20 cellular contexts compared by ENCODE assay signal in the genomic region with DNA sequence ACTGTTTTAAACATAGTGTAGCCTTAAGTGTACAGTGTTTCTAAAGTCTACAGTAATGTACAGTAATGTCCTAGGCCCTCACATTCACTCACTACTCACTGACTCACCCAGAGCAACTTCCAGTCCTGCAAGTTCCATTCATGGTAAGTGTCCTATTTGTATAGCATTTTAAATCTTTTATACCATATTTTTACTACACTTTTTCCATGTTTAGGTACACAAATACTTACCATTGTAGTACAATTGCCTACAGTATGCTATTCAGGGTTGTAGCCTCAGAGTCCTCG. TPM values are rescaled to one million over a fixed set of nuclear protein-coding genes. Genes with fewer than 3 reads are reported as not detected.
DNase-seq lines count a peak whose midpoint lies in the region; FAIRE-seq and TF ChIP-seq lines count a peak whose summit lies in the region.
"Had no signal": no experiment of that assay in that cellular context is flagged by ENCODE, and none has a peak within 500 bp of the region (broad histone marks: within the 10 kb centered on the region; RNA-seq: fewer than 3 reads in every experiment).

No MANE protein-coding gene starts in this region.

- no peak overlapping the region for H3K4ac ChIP-seq in H1 (replicated peaks; ENCODE audit: insufficient read length, low read depth, low read length)

- H4K8ac ChIP-seq in H1 (ENCODE audit: extremely low read depth, insufficient read depth, low read length), result no peak overlapping the region

- no peak overlapping the region for H3K9ac ChIP-seq in mammary epithelial cell (ENCODE audit: insufficient read depth, low read length)
- H3K9ac ChIP-seq in H1 (replicated peaks in 1 of 4; ENCODE audit: extremely low read depth in 1 of 4, low read depth in 3 of 4, low read length in 3 of 4), result no peak overlapping the region
- peak overlapping the region; percentile 61 for H3K9ac ChIP-seq in keratinocyte (ENCODE audit: control insufficient read depth, extremely low read depth, insufficient read depth, low read length)
- H3K9ac ChIP-seq: BLaER1 treated with 17β-estradiol and CSF1 and Interleukin-3, amounts not matched to agents 10 nM and 100 nM; KMS-11 had no signal

- no peak overlapping the region for H3K4me3 ChIP-seq in mammary epithelial cell (replicated peaks in 1 of 3; ENCODE audit: insufficient read depth in 1 of 3, low read depth in 2 of 3, low read length in 3 of 3)
- no peak overlapping the region for H3K4me3 ChIP-seq in H1 (ENCODE audit: extremely low read depth in 1 of 4, insufficient read depth in 2 of 4, low read depth in 3 of 4, low read length in 4 of 4)
- peak overlapping the region in 1 of 3 experiments; percentile 7 for H3K4me3 ChIP-seq in keratinocyte (ENCODE audit: control insufficient read depth in 2 of 3, extremely low read depth in 1 of 3, insufficient read depth in 2 of 3, low read depth in 1 of 3, low read length in 3 of 3)
- H3K4me3 ChIP-seq in tibial nerve, result no peak overlapping the region
- H3K4me3 ChIP-seq: BLaER1 treated with 17β-estradiol and CSF1 and Interleukin-3, amounts not matched to agents 10 nM and 100 nM; Peyer's patch; SJSA1 had no signal

- peaks cover 18% of the 10 kb centered on the region for H3K79me2 ChIP-seq in mammary epithelial cell (ENCODE audit: insufficient read depth, low read length)
- no peaks in the 10 kb centered on the region for H3K79me2 ChIP-seq in H1 (ENCODE audit: control insufficient read depth in 1 of 2, insufficient read depth in 2 of 2, low read length in 2 of 2)
- peaks cover 12% of the 10 kb centered on the region for H3K79me2 ChIP-seq in keratinocyte (ENCODE audit: control insufficient read depth, insufficient read depth, low read length)

- peaks cover 49% of the 10 kb centered on the region for H3K4me1 Mint-ChIP-seq in MCF 10A (ENCODE audit: insufficient read depth, unreplicated experiment)

- no peak overlapping the region for H2AFZ ChIP-seq in mammary epithelial cell (ENCODE audit: low read depth, low read length)
- no peak overlapping the region for H2AFZ ChIP-seq in H1 (ENCODE audit: low read length)
- H2AFZ ChIP-seq in keratinocyte (ENCODE audit: control insufficient read depth, low read length), result no peak overlapping the region

- CTCF ChIA-PET in mammary epithelial cell (lab: Charles Lee; ENCODE audit: low non-redundant PET), result no interaction called here
- CTCF ChIA-PET in MCF 10A (lab: Yijun Ruan, JAX), result interaction anchor here (1.1 to 23.4 kb wide), 10 partner anchors 14 to 461 kb away, joined by 3 to 543 read pairs (median 58); a partner anchor contains a TSS
- CTCF ChIA-PET in H1 (lab: Charles Lee; ENCODE audit: partially characterized antibody), result interaction anchor here (1.1 to 31.0 kb wide), 9 partner anchors 15 to 116 kb away, joined by 3 to 553 read pairs (median 6); no protein-coding TSS in a partner anchor

- no peak overlapping the region for H2BK5ac ChIP-seq in H1 (ENCODE audit: low read depth, low read length)

- H3K79me1 ChIP-seq in H1 (ENCODE audit: low read depth, low read length), result no peaks in the 10 kb centered on the region

- H3K4me1 ChIP-seq in mammary epithelial cell (ENCODE audit: insufficient read depth, low read length) (peaks cover 78% of the 10 kb centered on the region), H1 (replicated peaks in 1 of 4; ENCODE audit: control insufficient read depth in 3 of 4, insufficient read depth in 4 of 4, low read length in 3 of 4) (peaks cover 5 to 15% (median 8%) of the 10 kb centered on the region in 4 experiments; a peak in 6 of 7 replicates), keratinocyte (ENCODE audit: control insufficient read depth, extremely low read depth, insufficient read depth, low read length) (peaks cover 79% of the 10 kb centered on the region), tibial nerve (peaks cover 0 to 46% (median 19%) of the 10 kb centered on the region in 4 donors)

- H2BK120ac ChIP-seq in H1 (replicated peaks; ENCODE audit: low read depth, low read length), result no peak overlapping the region

- TF ChIP-seq EP300 in H1 (IDR thresholded peaks at IDR 0.05; ENCODE audit: borderline replicate concordance in 1 of 2, low read depth in 2 of 2, low read length in 2 of 2) (no peak), tibial nerve (IDR thresholded peaks at IDR 0.05) (no peak)

- no peak overlapping the region for H4K91ac ChIP-seq in H1 (replicated peaks; ENCODE audit: insufficient read length, low read length)

- peaks cover 8% of the 10 kb centered on the region for H3K36me3 Mint-ChIP-seq in MCF 10A (ENCODE audit: insufficient read depth, unreplicated experiment)

- BruUV-seq in mammary epithelial cell (replicated peaks; lab: Mats Ljungman, UMichigan), result no TSS peak
- BruUV-seq in MCF 10A (replicated peaks; lab: Mats Ljungman, UMichigan), result no TSS peak

- 100% methylated on average over 1 of the region's 1 CpG for WGBS in mammary epithelial cell (ENCODE audit: low coverage, missing lambda C conversion rate)
- 88% methylated on average over 1 of the region's 1 CpG; no CpG with 5 or more reads in 1 of the 2 experiments for WGBS in H1 (ENCODE audit: extremely low coverage in 1 of 2, insufficient coverage in 1 of 2, insufficient read length in 1 of 2, insufficient replicate concordance in 2 of 2, low coverage in 1 of 2, low lambda C conversion rate in 2 of 2, missing lambda C conversion rate in 1 of 2), 2 experiments
- 91 to 97% methylated on average over 1 of the region's 1 CpG for WGBS in tibial nerve, 2 donors

- no peak overlapping the region for H3K4me2 ChIP-seq in mammary epithelial cell (ENCODE audit: insufficient read depth, low read depth, low read length)
- no peak overlapping the region for H3K4me2 ChIP-seq in H1 (ENCODE audit: insufficient read depth in 1 of 2, low read depth in 2 of 2, low read length in 2 of 2)
- H3K4me2 ChIP-seq in keratinocyte (ENCODE audit: control insufficient read depth, extremely low read depth, insufficient read depth, low read depth, low read length), result peak overlapping the region; percentile 43
- H3K4me2 ChIP-seq: BLaER1 treated with 17β-estradiol and CSF1 and Interleukin-3, amounts not matched to agents 10 nM and 100 nM; KMS-11 had no signal

- 0 out of 2 replicates have a peak overlapping the region, but pooled peaks have one; percentile 12 for H2BK15ac ChIP-seq in H1 (ENCODE audit: low read length)

- TF ChIP-seq POLR2A in H1 (IDR thresholded peaks at IDR 0.05; ENCODE audit: control extremely low read depth in 1 of 2, low read depth in 2 of 2, low read length in 2 of 2), result no peak
- no peak for TF ChIP-seq POLR2A in tibial nerve (IDR thresholded peaks at IDR 0.05)

- H2BK12ac ChIP-seq in H1 (ENCODE audit: low read depth, low read length), result no peak overlapping the region

- TF ChIP-seq CTCF in mammary epithelial cell (conservative IDR thresholded peaks at IDR 0.05 in 1 of 2, IDR thresholded peaks at IDR 0.05 in 1 of 2; ENCODE audit: extremely low read depth in 1 of 2, insufficient read depth in 1 of 2, low read depth in 1 of 2, low read length in 2 of 2) (no peak), MCF 10A (IDR thresholded peaks at IDR 0.05; ENCODE audit: unreplicated experiment) (no peak), H1 (IDR thresholded peaks at IDR 0.05; ENCODE audit: control extremely low read depth in 1 of 3, insufficient read depth in 1 of 3, low read depth in 1 of 3, low read length in 3 of 3) (no peak), keratinocyte (optimal IDR thresholded peaks at IDR 0.05 in 1 of 3, IDR thresholded peaks at IDR 0.05 in 1 of 3, conservative IDR thresholded peaks at IDR 0.05 in 1 of 3; ENCODE audit: extremely low read depth in 1 of 3, insufficient read depth in 2 of 3, low read length in 3 of 3) (no peak), tibial nerve (IDR thresholded peaks at IDR 0.05) (no peak)

- H3K9me3 ChIP-seq in mammary epithelial cell (replicated peaks; ENCODE audit: insufficient read depth, low read length), result no peaks in the 10 kb centered on the region
- no peaks in the 10 kb centered on the region for H3K9me3 ChIP-seq in H1 (ENCODE audit: insufficient read depth in 2 of 2, low read depth in 1 of 2, low read length in 1 of 2)
- no peaks in the 10 kb centered on the region for H3K9me3 ChIP-seq in keratinocyte (ENCODE audit: control insufficient read depth, low read depth, low read length)
- H3K9me3 ChIP-seq in tibial nerve, result no peaks in the 10 kb centered on the region
- H3K9me3 ChIP-seq: Peyer's patch, SJSA1 had no signal

- FAIRE-seq in H1 (lab: Jason Lieb, UNC) (no peak), keratinocyte (lab: Jason Lieb, UNC) (no peak)
- FAIRE-seq: HTR-8/SVneo had no signal

- no peak overlapping the region for H3K23ac ChIP-seq in H1 (ENCODE audit: insufficient read length)

- H3K23me2 ChIP-seq in H1 (ENCODE audit: low read depth, low read length), result peaks cover 14% of the 10 kb centered on the region

- no peaks in the 10 kb centered on the region for H3K9me1 ChIP-seq in keratinocyte (ENCODE audit: control insufficient read depth, extremely low read depth, insufficient read depth, low read length)

- intact Hi-C loops in mammary epithelial cell (cut with micrococcal nuclease) (loop anchor here (1.0 kb wide), 1 partner anchor 63 kb away; no protein-coding TSS in a partner anchor), MCF 10A (cut with micrococcal nuclease) (no loop called here)

- dilution Hi-C loops in mammary epithelial cell (cut with HindIII; ENCODE audit: low sequenced_read_pairs), result no loop called here
- dilution Hi-C loops in keratinocyte (cut with MboI; ENCODE audit: extremely low pct_ligation_motif_present, low sequenced_read_pairs), result no loop called here

- in situ Hi-C loops in mammary epithelial cell (cut with MboI; ENCODE audit: low sequenced_read_pairs in 2 of 2), result loop anchor here in 1 of 2 donors (10.0 kb wide), 1 partner anchor 52 kb away; no protein-coding TSS in a partner anchor

- TF ChIP-seq RAD21 in H1 (IDR thresholded peaks at IDR 0.05 in 1 of 2, conservative IDR thresholded peaks at IDR 0.05 in 1 of 2; ENCODE audit: low read depth in 2 of 2, low read length in 2 of 2), result no peak

- no peaks in the 10 kb centered on the region for H3K36me3 ChIP-seq in mammary epithelial cell (ENCODE audit: insufficient read depth, low read length)
- H3K36me3 ChIP-seq in H1 (ENCODE audit: control insufficient read depth in 2 of 4, insufficient read depth in 4 of 4, low read length in 3 of 4), result no peaks in the 10 kb centered on the region
- H3K36me3 ChIP-seq in keratinocyte (ENCODE audit: control insufficient read depth in 2 of 2, extremely low read depth in 1 of 2, insufficient read depth in 2 of 2, low read length in 2 of 2), result peaks cover 2 to 5% of the 10 kb centered on the region in 2 experiments
- H3K36me3 ChIP-seq in tibial nerve, result no peaks in the 10 kb centered on the region
- H3K36me3 ChIP-seq: BLaER1 treated with 17β-estradiol and CSF1 and Interleukin-3, amounts not matched to agents 10 nM and 100 nM; Peyer's patch had no signal

- H3K27ac ChIP-seq in mammary epithelial cell (ENCODE audit: insufficient read depth, low read depth, low read length) (peak overlapping the region; percentile 96), H1 (ENCODE audit: low read depth, low read length) (no peak overlapping the region), keratinocyte (ENCODE audit: control insufficient read depth, insufficient read depth, low read length) (peak overlapping the region; percentile 80), tibial nerve (no peak overlapping the region)
- H3K27ac ChIP-seq: BLaER1 treated with 17β-estradiol and CSF1 and Interleukin-3, amounts not matched to agents 10 nM and 100 nM; KMS-11; Peyer's patch; SJSA1 had no signal

- no peaks in the 10 kb centered on the region for H3K9me3 Mint-ChIP-seq in MCF 10A (ENCODE audit: unreplicated experiment)
- H3K9me3 Mint-ChIP-seq: CD8-positive, alpha-beta memory T cell had no signal

- H3K14ac ChIP-seq in H1 (ENCODE audit: insufficient read length), result no peak overlapping the region

- POLR2A ChIA-PET in MCF 10A (lab: Yijun Ruan, JAX), result interaction anchor here (5.2 to 20.9 kb wide), 7 partner anchors 9 to 88 kb away, joined by 34 to 453 read pairs (median 184); a partner anchor contains a TSS
- POLR2A ChIA-PET in H1 (lab: Charles Lee; ENCODE audit: partially characterized antibody), result no interaction called here

- H3K4me3 Mint-ChIP-seq in MCF 10A (ENCODE audit: unreplicated experiment), result no peak overlapping the region

- H3K27me3 ChIP-seq in mammary epithelial cell (ENCODE audit: insufficient read depth, low read length) (no peaks in the 10 kb centered on the region), H1 (replicated peaks in 1 of 4; ENCODE audit: control insufficient read depth in 3 of 4, extremely low read depth in 1 of 4, insufficient read depth in 3 of 4, low read length in 3 of 4) (peaks cover 0 to 9% (median 4%) of the 10 kb centered on the region in 4 experiments; a peak in 4 of 7 replicates), keratinocyte (ENCODE audit: control insufficient read depth, extremely low read depth, insufficient read depth, low read length) (no peaks in the 10 kb centered on the region), tibial nerve (no peaks in the 10 kb centered on the region)
- H3K27me3 ChIP-seq: BLaER1 treated with 17β-estradiol and CSF1 and Interleukin-3, amounts not matched to agents 10 nM and 100 nM; Peyer's patch; SJSA1 had no signal

- DNase-seq in mammary epithelial cell (no peak), MCF 10A (ENCODE audit: unreplicated experiment) (no peak), H1 (ENCODE audit: low read depth in 1 of 2, low spot score in 2 of 2) (no peak), keratinocyte (ENCODE audit: low read depth, low spot score) (no peak), nucleus accumbens (lab: John Stamatoyannopoulos, UW) (no peak), tibial nerve (ENCODE audit: low spot score in 2 of 2) (no peak), UCSD-AML1 (lab: John Stamatoyannopoulos, UW; ENCODE audit: unreplicated experiment) (no peak)
- DNase-seq: 8988T, GOT3, NCI-H1105, NCI-H146, NCI-H2029, NCI-H2227 treated with DMSO at 0.1 percent for 48 hours, NCI-H510A had no signal

- H4K5ac ChIP-seq in H1 (ENCODE audit: insufficient read length, low read depth, low read length), result no peak overlapping the region

- no peak overlapping the region for H3K27ac Mint-ChIP-seq in MCF 10A (ENCODE audit: low read depth, unreplicated experiment)

- no peak overlapping the region for H3K56ac ChIP-seq in H1 (replicated peaks; ENCODE audit: insufficient read length, low read depth, low read length)

- no peaks in the 10 kb centered on the region for H4K20me1 ChIP-seq in mammary epithelial cell (ENCODE audit: insufficient read depth, low read length)
- no peaks in the 10 kb centered on the region for H4K20me1 ChIP-seq in H1 (replicated peaks in 1 of 2; ENCODE audit: control insufficient read depth in 1 of 2, insufficient read depth in 2 of 2, low read length in 2 of 2)
- H4K20me1 ChIP-seq in keratinocyte (ENCODE audit: control insufficient read depth, extremely low read depth, insufficient read depth, low read length), result no peaks in the 10 kb centered on the region

- H2AK5ac ChIP-seq in H1 (ENCODE audit: low read depth, low read length), result no peak overlapping the region

- H3K27me3 Mint-ChIP-seq in MCF 10A (ENCODE audit: insufficient read depth, unreplicated experiment), result no peaks in the 10 kb centered on the region

- H3K18ac ChIP-seq in H1 (ENCODE audit: extremely low read depth, low read length), result no peak overlapping the region

- no peak overlapping the region for H2BK20ac ChIP-seq in H1 (ENCODE audit: low read length)

RNA-seq across cellular contexts. Expression of a gene that starts 3.6 kb away (rescaled TPM):
- total RNA-seq in mammary epithelial cell, result 1,000 to 10,000 TPM in 1 of 2 donors, 100 to 1,000 TPM in 1; 213 to 2,371 TPM
- polyA plus RNA-seq in mammary epithelial cell, result 1,008 TPM
- polyA minus RNA-seq in mammary epithelial cell, result 997 TPM
- 1,693 and 1,694 TPM in 2 replicates for total RNA-seq in MCF 10A (2022)
- total RNA-seq in H1 (2021; fragmentation: NEBNext Ultra II Directional; extraction: Animal tissue kit (Norgen Biotek cat#: 25700)), result 231 and 233 TPM in 2 replicates
- 13.7 and 23.9 TPM in 2 replicates for polyA plus RNA-seq in H1 (2011; rRNA removed)
- polyA plus RNA-seq in H1 (2011; cell fraction: cytosol; rRNA removed), result 21.2 TPM
- polyA plus RNA-seq in H1 (2011; cell fraction: nucleus; rRNA removed), result 9.6 TPM
- 142 to 324 TPM (median 157 TPM) in 4 replicates for polyA plus RNA-seq in H1 (2012, experiment 1 of 2)
- 244 TPM for polyA plus RNA-seq in H1 (2012, experiment 2 of 2)
- polyA plus RNA-seq in H1 (2013, experiment 1 of 2), result 363 TPM
- polyA plus RNA-seq in H1 (2013, experiment 2 of 2), result 400 TPM
- polyA minus RNA-seq in H1 (2011; rRNA and poly(A)+ RNA removed), result 13.7 and 20.1 TPM in 2 replicates
- 51.0 TPM for polyA minus RNA-seq in H1 (2011; cell fraction: cytosol; rRNA and poly(A)+ RNA removed)
- polyA minus RNA-seq in H1 (2011; cell fraction: nucleus; rRNA and poly(A)+ RNA removed), result 12.2 TPM
- polyA plus RNA-seq in keratinocyte, result 762 to 1,688 TPM (median 1,061 TPM) in 3 replicates
- 7,825 TPM for polyA plus RNA-seq in keratinocyte (2011; ENCODE audit: low read depth)
- 1,426 and 2,466 TPM in 2 replicates for polyA plus RNA-seq in keratinocyte (2011; cell fraction: cytosol; rRNA removed)
- polyA plus RNA-seq in keratinocyte (2011; cell fraction: nucleus; rRNA removed), result 399 and 409 TPM in 2 replicates
- 2,272 and 2,757 TPM in 2 replicates for polyA plus RNA-seq in keratinocyte (2012; ENCODE audit: low replicate concordance)
- polyA minus RNA-seq in keratinocyte, result 156 to 769 TPM (median 744 TPM) in 3 replicates
- 3,568 TPM for polyA minus RNA-seq in keratinocyte (2011; cell fraction: cytosol; rRNA and poly(A)+ RNA removed)
- polyA minus RNA-seq in keratinocyte (2011; cell fraction: nucleus; rRNA and poly(A)+ RNA removed), result 194 and 286 TPM in 2 replicates
- total RNA-seq in tibial nerve, result 100 to 1,000 TPM; 108 to 230 (median 192) TPM

RNA-seq across cellular contexts. Expression of a gene that starts 39.6 kb away (rescaled TPM):
- 1,000 to 10,000 TPM in 1 of 2 donors, 100 to 1,000 TPM in 1; 395 to 2,534 TPM for total RNA-seq in mammary epithelial cell
- polyA plus RNA-seq in mammary epithelial cell, result 4,742 TPM
- 4,355 TPM for polyA minus RNA-seq in mammary epithelial cell
- total RNA-seq in MCF 10A (2022), result 1,562 and 1,998 TPM in 2 replicates
- 120 and 124 TPM in 2 replicates for total RNA-seq in H1 (2021; fragmentation: NEBNext Ultra II Directional; extraction: Animal tissue kit (Norgen Biotek cat#: 25700))
- 249 and 343 TPM in 2 replicates for polyA plus RNA-seq in H1 (2011; rRNA removed)
- polyA plus RNA-seq in H1 (2011; cell fraction: cytosol; rRNA removed), result 233 TPM
- 162 TPM for polyA plus RNA-seq in H1 (2011; cell fraction: nucleus; rRNA removed)
- polyA plus RNA-seq in H1 (2012, experiment 1 of 2), result 367 to 420 TPM (median 401 TPM) in 4 replicates
- polyA plus RNA-seq in H1 (2012, experiment 2 of 2), result 895 TPM
- polyA plus RNA-seq in H1 (2013, experiment 1 of 2), result 470 TPM
- polyA plus RNA-seq in H1 (2013, experiment 2 of 2), result 521 TPM
- 138 and 139 TPM in 2 replicates for polyA minus RNA-seq in H1 (2011; rRNA and poly(A)+ RNA removed)
- 64.8 TPM for polyA minus RNA-seq in H1 (2011; cell fraction: cytosol; rRNA and poly(A)+ RNA removed)
- 71.5 TPM for polyA minus RNA-seq in H1 (2011; cell fraction: nucleus; rRNA and poly(A)+ RNA removed)
- 3,230 to 4,658 TPM (median 4,125 TPM) in 3 replicates for polyA plus RNA-seq in keratinocyte
- 385 TPM for polyA plus RNA-seq in keratinocyte (2011; ENCODE audit: low read depth)
- polyA plus RNA-seq in keratinocyte (2011; cell fraction: cytosol; rRNA removed), result 5,163 and 5,922 TPM in 2 replicates
- 1,558 and 1,872 TPM in 2 replicates for polyA plus RNA-seq in keratinocyte (2011; cell fraction: nucleus; rRNA removed)
- polyA plus RNA-seq in keratinocyte (2012; ENCODE audit: low replicate concordance), result 4,957 and 5,664 TPM in 2 replicates
- 2,598 to 4,430 TPM (median 2,761 TPM) in 3 replicates for polyA minus RNA-seq in keratinocyte
- 2,126 TPM for polyA minus RNA-seq in keratinocyte (2011; cell fraction: cytosol; rRNA and poly(A)+ RNA removed)
- polyA minus RNA-seq in keratinocyte (2011; cell fraction: nucleus; rRNA and poly(A)+ RNA removed), result 610 and 888 TPM in 2 replicates
- 100 to 1,000 TPM in 3 of 4 donors, 10 to 100 TPM in 1; 85.0 to 267 (median 145) TPM for total RNA-seq in tibial nerve

Comparison
In these comparisons a context has a peak if more than half of its experiments do, and no peak if none do; other contexts are left out.
1. H3K27ac ChIP-seq: peak in mammary epithelial cell (single experiment) and keratinocyte (single experiment); none in H1 (single experiment) and tibial nerve (0 of 4).